ENCODE assay signal across 9 cellular contexts in the genomic region with DNA sequence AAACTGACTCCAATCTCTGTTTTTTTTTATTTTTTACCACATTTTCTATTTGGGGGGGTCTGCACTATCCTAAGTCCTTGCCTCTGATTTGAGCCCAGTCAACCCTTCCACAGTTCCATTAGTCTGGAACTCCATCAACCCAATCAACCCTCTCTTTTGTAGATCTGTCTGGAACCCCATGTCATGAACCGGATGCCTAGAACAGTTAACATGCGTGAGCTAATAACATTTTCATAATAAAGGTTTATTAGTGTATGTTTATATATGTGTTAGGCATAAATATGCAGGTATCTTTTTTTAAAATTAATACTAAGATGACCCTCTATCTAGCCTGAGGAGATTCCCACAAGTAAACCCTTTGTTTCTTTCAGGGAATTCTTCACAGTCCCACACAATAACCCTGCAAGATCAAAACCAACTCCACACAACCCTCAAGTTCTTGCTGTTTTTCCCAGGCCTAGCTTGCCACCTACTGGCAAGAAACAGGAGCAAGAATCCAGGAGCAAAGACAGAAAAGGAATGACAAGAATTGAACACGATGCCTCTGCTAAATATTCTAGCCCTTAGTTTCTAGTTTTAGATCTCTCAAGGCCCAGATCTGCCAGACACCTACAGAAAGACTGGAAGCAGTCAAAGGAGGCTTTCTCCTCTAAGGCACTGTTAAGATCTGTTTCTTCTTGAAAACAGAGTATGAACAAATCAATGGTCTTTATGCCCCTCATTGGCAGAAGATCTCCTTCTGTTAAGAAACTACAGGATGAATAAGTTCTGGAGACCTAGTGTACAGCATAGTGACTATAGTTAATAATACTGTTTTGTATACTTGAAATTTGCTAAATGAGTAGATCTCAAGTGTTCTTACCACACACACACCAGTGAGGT.
A peak's percentile ranks its signal among the peaks of the same experiment; 100 is the strongest.
DNase-seq lines count a peak whose midpoint lies in the region; ATAC-seq and TF ChIP-seq lines count a peak whose summit lies in the region.
"Had no signal": no experiment of that assay in that cellular context is flagged by ENCODE, and none has a peak within 500 bp of the region (broad histone marks: within the 10 kb centered on the region; RNA-seq: fewer than 3 reads in every experiment).

No MANE protein-coding gene starts in this region.

- POLR2A ChIA-PET in GM10248 (lab: Yijun Ruan, JAX) = interaction anchor here (0.5 kb wide), 1 partner anchor 27 kb away, joined by 9 read pairs; no protein-coding TSS in a partner anchor

- H3K27ac Mint-ChIP-seq in stimulated activated naive CD8-positive, alpha-beta T cell treated with anti-CD3 and anti-CD28 coated beads, Interleukin-15, amount 100 ng/mL, for 72 hours = peak overlapping the region in 1 of 2 donors; percentile 26
- H3K27ac Mint-ChIP-seq: T-helper 1 cell treated with Interleukin-12 subunit alpha and Interleukin-12 subunit beta and Interleukin-4 antibody, amounts not matched to agents 30 μg/mL and 1 μg/mL, for 36 hours had no signal

- peak; percentile 60 for DNase-seq in AG10803 (ENCODE audit: low read depth)
- DNase-seq in GM10248 (ENCODE audit: extremely low spot score) = no peak
- DNase-seq in NCI-H1694 (lab: John Stamatoyannopoulos, UW) = peak; percentile 9
- peak; percentile 57 for DNase-seq in amniotic epithelial cell (ENCODE audit: low read depth)
- DNase-seq in iPS-NIHi11 (ENCODE audit: low spot score) = peak; percentile 58
- no peak for DNase-seq in stimulated activated naive CD8-positive, alpha-beta T cell treated with anti-CD3 and anti-CD28 coated beads, Interleukin-15, amount 100 ng/mL, for 72 hours
- no peak for DNase-seq in NCI-H128 (lab: John Stamatoyannopoulos, UW; ENCODE audit: unreplicated experiment)

- peak overlapping the region in 1 of 2 donors; percentile 55 for H3K4me3 Mint-ChIP-seq in stimulated activated naive CD8-positive, alpha-beta T cell treated with anti-CD3 and anti-CD28 coated beads, Interleukin-15, amount 100 ng/mL, for 72 hours
- H3K4me3 Mint-ChIP-seq: T-helper 1 cell treated with Interleukin-12 subunit alpha and Interleukin-12 subunit beta and Interleukin-4 antibody, amounts not matched to agents 30 μg/mL and 1 μg/mL, for 36 hours had no signal

- no peaks in the 10 kb centered on the region for H3K9me3 Mint-ChIP-seq in stimulated activated naive CD8-positive, alpha-beta T cell treated with anti-CD3 and anti-CD28 coated beads, Interleukin-15, amount 100 ng/mL, for 72 hours
- H3K9me3 Mint-ChIP-seq: T-helper 1 cell treated with Interleukin-12 subunit alpha and Interleukin-12 subunit beta and Interleukin-4 antibody, amounts not matched to agents 30 μg/mL and 1 μg/mL, for 36 hours had no signal

- H3K27me3 Mint-ChIP-seq in stimulated activated naive CD8-positive, alpha-beta T cell treated with anti-CD3 and anti-CD28 coated beads, Interleukin-15, amount 100 ng/mL, for 72 hours = peaks cover 49% of the 10 kb centered on the region

- H3K4me1 Mint-ChIP-seq in stimulated activated naive CD8-positive, alpha-beta T cell treated with anti-CD3 and anti-CD28 coated beads, Interleukin-15, amount 100 ng/mL, for 72 hours = peaks cover 16% of the 10 kb centered on the region

- H3K4me3 ChIP-seq in AG10803 (ENCODE audit: low read length) = no peak overlapping the region

- TF ChIP-seq CTCF in AG10803 (conservative IDR thresholded peaks at IDR 0.05; ENCODE audit: low read length) = peak; percentile 72
- TF ChIP-seq CTCF in GM10248 (IDR thresholded peaks at IDR 0.05; ENCODE audit: control extremely low read depth, extremely low read depth, low read depth, missing control alignments) = peak; percentile 34

- ATAC-seq in HG02610 (IDR thresholded peaks at IDR 0.05; ENCODE audit: unreplicated experiment) = peak; percentile 47
- peak; percentile 59 for ATAC-seq in stimulated activated naive CD8-positive, alpha-beta T cell treated with anti-CD3 and anti-CD28 coated beads, Interleukin-15, amount 100 ng/mL, for 72 hours

- CTCF ChIA-PET in GM10248 (lab: Yijun Ruan, JAX) = interaction anchor here (0.9 to 2.3 kb wide), 6 partner anchors 12 to 1457 kb away, joined by 3 to 5 read pairs (median 3); no protein-coding TSS in a partner anchor

Comparison
In these comparisons a context has a peak if more than half of its experiments do, and no peak if none do; other contexts are left out.
1. DNase-seq: peak in AG10803 (single experiment), NCI-H1694 (single experiment), amniotic epithelial cell (single experiment) and iPS-NIHi11 (single experiment); none in GM10248 (single experiment), stimulated activated naive CD8-positive, alpha-beta T cell treated with anti-CD3 and anti-CD28 coated beads, Interleukin-15, amount 100 ng/mL, for 72 hours (0 of 2) and NCI-H128 (single experiment).